Comparison of ENCODE assay signal across 8 cellular contexts in genomic region chr15:80153900-80154299, GRCh38. TPM values are rescaled to one million over a fixed set of nuclear protein-coding genes. Genes with fewer than 3 reads are reported as not detected.
DNase-seq lines count a peak whose midpoint lies in the region; ATAC-seq and TF ChIP-seq lines count a peak whose summit lies in the region.

No MANE protein-coding gene starts in this region.

- H3K9me3 ChIP-seq in right cardiac atrium (ENCODE audit: control insufficient read depth, low read length) (no peaks in the 10 kb centered on the region), heart left ventricle (no peaks in the 10 kb centered on the region), left lung (no peaks in the 10 kb centered on the region)

- H3K27me3 ChIP-seq in right cardiac atrium (ENCODE audit: control insufficient read depth, insufficient read depth) (no peaks in the 10 kb centered on the region), heart left ventricle (no peaks in the 10 kb centered on the region), left lung (no peaks in the 10 kb centered on the region)

- peak overlapping the region; percentile 59 for H3K4me3 ChIP-seq in right cardiac atrium (ENCODE audit: low read length)
- H3K4me3 ChIP-seq in heart left ventricle = peak overlapping the region in 3 of 12 donors; percentile 70 to 95 (median 72)
- peak overlapping the region in 1 of 2 donors; percentile 65 for H3K4me3 ChIP-seq in left lung

- no peak for TF ChIP-seq CTCF in heart left ventricle (IDR thresholded peaks at IDR 0.05)
- no peak for TF ChIP-seq CTCF in left lung (IDR thresholded peaks at IDR 0.05)

- peaks cover 0 to 6% of the 10 kb centered on the region in 2 donors for H3K36me3 Mint-ChIP-seq in activated naive CD4-positive, alpha-beta T cell treated with anti-CD3 and anti-CD28 coated beads, Interleukin-2, amount 50 U/mL, for 72 hours

- H3K4me1 ChIP-seq in right cardiac atrium (ENCODE audit: control insufficient read depth, insufficient read depth, low read length) (peaks cover 4% of the 10 kb centered on the region), heart left ventricle (peaks cover 0 to 38% (median 13%) of the 10 kb centered on the region in 12 donors), left lung (peaks cover 9 to 43% of the 10 kb centered on the region in 2 donors)

- H3K27ac ChIP-seq in right cardiac atrium (ENCODE audit: low read length) (no peak overlapping the region), heart left ventricle (peak overlapping the region in 1 of 12 donors; percentile 76), left lung (peak overlapping the region; percentile 73)

- H3K9me3 Mint-ChIP-seq in activated naive CD4-positive, alpha-beta T cell treated with anti-CD3 and anti-CD28 coated beads, Interleukin-2, amount 50 U/mL, for 72 hours = no peaks in the 10 kb centered on the region

- peak overlapping the region; percentile 44 to 95 for H3K27ac Mint-ChIP-seq in activated naive CD4-positive, alpha-beta T cell treated with anti-CD3 and anti-CD28 coated beads, Interleukin-2, amount 50 U/mL, for 72 hours

- DNase-seq in right cardiac atrium = no peak
- no peak for DNase-seq in heart left ventricle
- no peak for DNase-seq in activated naive CD4-positive, alpha-beta T cell treated with anti-CD3 and anti-CD28 coated beads, Interleukin-2, amount 50 U/mL, for 72 hours (ENCODE audit: low spot score in 2 of 2)
- DNase-seq in left lung = no peak
- DNase-seq in activated effector memory CD4-positive, alpha-beta T cell treated with Interleukin-2 at 50 U/mL for 16 hours = no peak
- DNase-seq in NCI-H526 (lab: John Stamatoyannopoulos, UW) = no peak
- DNase-seq in DMS153 treated with DMSO at 0.1 percent for 48 hours (lab: John Stamatoyannopoulos, UW; ENCODE audit: unreplicated experiment) = no peak
- no peak for DNase-seq in UCSD-AML1 (lab: John Stamatoyannopoulos, UW; ENCODE audit: unreplicated experiment)

- no peak for TF ChIP-seq POLR2A in heart left ventricle (IDR thresholded peaks at IDR 0.05)

- H3K36me3 ChIP-seq in heart left ventricle (peaks cover 0 to 3% (median 0%) of the 10 kb centered on the region in 9 donors), left lung (no peaks in the 10 kb centered on the region)

- 77% methylated on average over 4 of the region's 4 CpGs for WGBS in right cardiac atrium
- whole genome bisulfite sequencing in heart left ventricle, 4 donors = 81 to 86% (median 84%) methylated on average over 1 to 4 of the region's 4 CpGs

- no peak for ATAC-seq in right cardiac atrium
- ATAC-seq in heart left ventricle = no peak
- no peak for ATAC-seq in activated naive CD4-positive, alpha-beta T cell treated with anti-CD3 and anti-CD28 coated beads, Interleukin-2, amount 50 U/mL, for 72 hours
- ATAC-seq in left lung = no peak

- intact Hi-C loops in right cardiac atrium (cut with DNase I) (loop anchor here in 1 of 4 donors (5.0 kb wide), 1 partner anchor 92 kb away; no protein-coding TSS in a partner anchor), heart left ventricle (cut with DNase I) (loop anchor here in 9 of 10 donors (2.0 to 10.0 kb wide), 9 partner anchors 82 to 259 kb away; partner anchors contain the start of genes ZFAND6 (in 3 of the 9) and MTHFS (in 1 of the 9)), left lung (cut with DNase I) (no loop called here)

RNA-seq across cellular contexts. Expression of gene FAH, which starts 1.1 kb away (rescaled TPM):
- total RNA-seq in right cardiac atrium (10 to 100 TPM; 17.6 to 29.4 (median 23.0) TPM), heart left ventricle (10 to 100 TPM; 16.8 to 48.9 (median 26.0) TPM), left lung (10 to 100 TPM; 56.4 to 68.7 TPM)
- polyA plus RNA-seq in right cardiac atrium (20.3 TPM), heart left ventricle (10 to 100 TPM; 12.4 to 20.0 TPM)
- total RNA-seq in activated naive CD4-positive, alpha-beta T cell treated with anti-CD3 and anti-CD28 coated beads, Interleukin-2, amount 50 U/mL, for 72 hours = 10 to 100 TPM; 60.0 to 70.6 TPM

Comparison
In these comparisons a context has a peak if more than half of its experiments do, and no peak if none do; other contexts are left out.
1. intact Hi-C loops: an anchor here in heart left ventricle (2.0 to 10.0 kb wide); none called in left lung.